ENCODE assay signal across 10 cellular contexts in the genomic region with DNA sequence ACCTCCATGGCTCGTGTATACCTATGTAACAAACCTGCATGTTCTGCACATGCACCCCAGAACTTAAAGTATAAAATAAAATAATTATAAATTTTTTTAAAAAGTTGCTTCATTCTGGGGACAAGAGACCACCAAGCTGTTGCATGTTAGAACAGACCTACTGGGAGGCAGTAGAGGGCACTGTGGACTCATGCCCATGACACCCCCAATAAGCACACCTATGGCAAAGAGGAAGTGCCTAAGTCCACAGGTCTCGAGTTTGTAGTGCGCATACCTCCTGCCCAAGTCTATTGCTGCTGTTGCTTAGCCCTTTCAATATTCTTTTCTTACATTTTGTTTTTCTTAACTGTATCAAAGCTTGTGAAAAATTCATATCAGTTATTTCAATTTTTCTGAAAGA.
DNase-seq lines count a peak whose midpoint lies in the region; ATAC-seq and TF ChIP-seq lines count a peak whose summit lies in the region.
"Had no signal": no experiment of that assay in that cellular context is flagged by ENCODE, and none has a peak within 500 bp of the region (broad histone marks: within the 10 kb centered on the region; RNA-seq: fewer than 3 reads in every experiment).

No MANE protein-coding gene starts in this region.

- no peaks in the 10 kb centered on the region for H3K4me1 Mint-ChIP-seq in activated CD8-positive, alpha-beta T cell treated with anti-CD3 and anti-CD28 coated beads for 36 hours (ENCODE audit: low read depth)
- H3K4me1 Mint-ChIP-seq in neural progenitor cell = no peaks in the 10 kb centered on the region
- H3K4me1 Mint-ChIP-seq: T-cell had no signal

- ATAC-seq in HG03066 (IDR thresholded peaks at IDR 0.05; ENCODE audit: low read depth, unreplicated experiment) = peak; percentile 72
- ATAC-seq in activated CD8-positive, alpha-beta T cell treated with anti-CD3 and anti-CD28 coated beads for 36 hours = no peak

- no peak overlapping the region for H2AFZ ChIP-seq in neural progenitor cell (replicated peaks)

- no peak overlapping the region for H3K9ac ChIP-seq in neural progenitor cell

- no peak overlapping the region for H3K27ac ChIP-seq in neural progenitor cell
- no peak overlapping the region for H3K27ac ChIP-seq in coronary artery
- H3K27ac ChIP-seq in spleen = peak overlapping the region in 2 of 8 donors; percentile 60 to 66

- H3K4me2 ChIP-seq in neural progenitor cell = no peak overlapping the region

- no peaks in the 10 kb centered on the region for H3K9me3 Mint-ChIP-seq in activated CD8-positive, alpha-beta T cell treated with anti-CD3 and anti-CD28 coated beads for 36 hours
- H3K9me3 Mint-ChIP-seq in neural progenitor cell = no peaks in the 10 kb centered on the region
- H3K9me3 Mint-ChIP-seq: dendritic cell treated with granulocyte-macrophage colony-stimulating factor and Interleukin-4, amounts not matched to agents 40 ng/mL and 50 ng/mL, for 4 days; T-cell had no signal

- no peaks in the 10 kb centered on the region for H3F3A ChIP-seq in neural progenitor cell (ENCODE audit: low read depth)

- no peaks in the 10 kb centered on the region for H4K20me1 ChIP-seq in neural progenitor cell (ENCODE audit: low read depth)

- H3K79me2 ChIP-seq in neural progenitor cell (ENCODE audit: low read depth) = no peaks in the 10 kb centered on the region

- intact Hi-C loops in activated CD8-positive, alpha-beta T cell treated with anti-CD3 and anti-CD28 coated beads for 36 hours (cut with micrococcal nuclease) = loop anchor here (5.0 kb wide), 1 partner anchor 269 kb away; a partner anchor contains a TSS
- intact Hi-C loops in spleen (cut with DNase I; ENCODE audit: low total_unique reads) = no loop called here

- H3K36me3 ChIP-seq in neural progenitor cell = no peaks in the 10 kb centered on the region
- H3K36me3 ChIP-seq in spleen = no peaks in the 10 kb centered on the region

- no peaks in the 10 kb centered on the region for H3K27me3 ChIP-seq in neural progenitor cell
- no peaks in the 10 kb centered on the region for H3K27me3 ChIP-seq in spleen (replicated peaks in 1 of 7)

- CTCF ChIA-PET in activated CD8-positive, alpha-beta T cell treated with anti-CD3 and anti-CD28 coated beads for 36 hours (lab: Charles Lee) = interaction anchor here (1.0 to 1.2 kb wide), 2 partner anchors 9 to 267 kb away, joined by 3 to 5 read pairs; a partner anchor contains a TSS

- WGBS in spleen, 5 donors = 33 to 57% (median 47%) methylated on average over 3 of the region's 3 CpGs

- DNase-seq in NCI-H1105 treated with DMSO at 0.1 percent for 48 hours (lab: John Stamatoyannopoulos, UW) = peak; percentile 2
- no peak for DNase-seq in NCI-H1105 (lab: John Stamatoyannopoulos, UW)
- peak; percentile 26 for DNase-seq in activated CD8-positive, alpha-beta T cell treated with anti-CD3 and anti-CD28 coated beads for 36 hours
- DNase-seq in neural progenitor cell (ENCODE audit: low spot score) = peak; percentile 35
- DNase-seq in coronary artery (ENCODE audit: low spot score) = no peak
- no peak for DNase-seq in spleen
- no peak for DNase-seq in epidermal melanocyte (ENCODE audit: insufficient read length, low spot score)

- H3K36me3 Mint-ChIP-seq in activated CD8-positive, alpha-beta T cell treated with anti-CD3 and anti-CD28 coated beads for 36 hours (ENCODE audit: low read depth) = no peaks in the 10 kb centered on the region
- H3K36me3 Mint-ChIP-seq in neural progenitor cell = no peaks in the 10 kb centered on the region
- H3K36me3 Mint-ChIP-seq: T-cell had no signal

- POLR2A ChIA-PET in activated CD8-positive, alpha-beta T cell treated with anti-CD3 and anti-CD28 coated beads for 36 hours (lab: Charles Lee) = no interaction called here

- no peak for TF ChIP-seq CTCF in activated CD8-positive, alpha-beta T cell treated with anti-CD3 and anti-CD28 coated beads for 36 hours (IDR thresholded peaks at IDR 0.05)
- TF ChIP-seq CTCF in neural progenitor cell (IDR thresholded peaks at IDR 0.05) (peak; percentile 41), coronary artery (IDR thresholded peaks at IDR 0.05) (no peak), spleen (IDR thresholded peaks at IDR 0.05 in 8 of 11, conservative IDR thresholded peaks at IDR 0.05 in 3 of 11) (peak in 3 of 11 experiments; percentile 35 to 46 (median 45))

- peaks cover 6% of the 10 kb centered on the region for H3K27me3 Mint-ChIP-seq in activated CD8-positive, alpha-beta T cell treated with anti-CD3 and anti-CD28 coated beads for 36 hours
- peaks cover 6% of the 10 kb centered on the region for H3K27me3 Mint-ChIP-seq in neural progenitor cell (ENCODE audit: insufficient read depth, low read depth)

- no peak overlapping the region for H3K27ac Mint-ChIP-seq in activated CD8-positive, alpha-beta T cell treated with anti-CD3 and anti-CD28 coated beads for 36 hours
- no peak overlapping the region for H3K27ac Mint-ChIP-seq in neural progenitor cell
- H3K27ac Mint-ChIP-seq: dendritic cell treated with granulocyte-macrophage colony-stimulating factor and Interleukin-4, amounts not matched to agents 40 ng/mL and 50 ng/mL, for 4 days; T-cell had no signal

- H3K4me1 ChIP-seq in neural progenitor cell (no peaks in the 10 kb centered on the region), spleen (peaks cover 0 to 9% (median 0%) of the 10 kb centered on the region in 6 donors)

- no peak for TF ChIP-seq POLR2A in spleen (IDR thresholded peaks at IDR 0.05)

- H3K4me3 ChIP-seq in neural progenitor cell (no peak overlapping the region), coronary artery (no peak overlapping the region), spleen (no peak overlapping the region)

- H3K4me3 Mint-ChIP-seq in activated CD8-positive, alpha-beta T cell treated with anti-CD3 and anti-CD28 coated beads for 36 hours = no peak overlapping the region
- H3K4me3 Mint-ChIP-seq in neural progenitor cell = no peak overlapping the region
- H3K4me3 Mint-ChIP-seq: dendritic cell treated with granulocyte-macrophage colony-stimulating factor and Interleukin-4, amounts not matched to agents 40 ng/mL and 50 ng/mL, for 4 days; T-cell had no signal

- H3K9me3 ChIP-seq in neural progenitor cell (ENCODE audit: low read depth) = no peaks in the 10 kb centered on the region
- no peaks in the 10 kb centered on the region for H3K9me3 ChIP-seq in spleen

Comparison
In these comparisons a context has a peak if more than half of its experiments do, and no peak if none do; other contexts are left out.
1. DNase-seq: peak in NCI-H1105 treated with DMSO at 0.1 percent for 48 hours (single experiment), activated CD8-positive, alpha-beta T cell treated with anti-CD3 and anti-CD28 coated beads for 36 hours (single experiment) and neural progenitor cell (single experiment); none in NCI-H1105 (single experiment), coronary artery (single experiment), spleen (single experiment) and epidermal melanocyte (single experiment).